Comparison of ENCODE assay signal across 16 cellular contexts in genomic region chr2:40432916-40433315, GRCh38.
"Had no signal": no experiment of that assay in that cellular context is flagged by ENCODE, and none has a peak within 500 bp of the region (broad histone marks: within the 10 kb centered on the region; RNA-seq: fewer than 3 reads in every experiment).

No MANE protein-coding gene starts in this region.

- H3K4me1 ChIP-seq: body of pancreas, vagina had no signal

- H2AFZ ChIP-seq: hepatocyte had no signal

- H3K9me3 ChIP-seq: body of pancreas, esophagus squamous epithelium, lower lobe of right lung, tibial nerve, vagina had no signal

- H3K27me3 ChIP-seq: body of pancreas, esophagus squamous epithelium, hepatocyte, tibial nerve, vagina had no signal

- H3K4me2 ChIP-seq: hepatocyte had no signal

- H3K27ac ChIP-seq: body of pancreas, hepatocyte, lower lobe of right lung, tibial nerve, vagina had no signal

- H3K4me3 ChIP-seq: body of pancreas, esophagus squamous epithelium, hepatocyte, lower lobe of right lung, tibial nerve, vagina had no signal

- H3K36me3 ChIP-seq: esophagus squamous epithelium, lower lobe of right lung, tibial nerve, vagina had no signal

- ATAC-seq: activated CD4-positive, alpha-beta T cell treated with anti-CD3 and anti-CD28 coated beads for 36 hours; body of pancreas; effector memory CD8-positive, alpha-beta T cell; left colon; lower lobe of right lung; WTC11 had no signal

- H3K79me2 ChIP-seq: hepatocyte had no signal

- DNase-seq: activated CD4-positive, alpha-beta T cell treated with anti-CD3 and anti-CD28 coated beads for 36 hours; activated CD4-positive, alpha-beta T cell treated with anti-CD3 and anti-CD28 coated beads, Interleukin-2, amount 50 U/mL, for 48 hours; amniotic stem cell; body of pancreas; caudate nucleus; effector memory CD8-positive, alpha-beta T cell; esophagus squamous epithelium; left colon; lower lobe of right lung; stimulated activated CD4-positive, alpha-beta T cell treated with anti-CD3 and anti-CD28 coated beads, Interleukin-2, amount 100 ng/mL, for 24 hours; stimulated activated naive CD4-positive, alpha-beta T cell treated with Interleukin-2 at 50 U/mL for 16 hours; substantia nigra had no signal
